Comparison of ENCODE assay signal across 8 cellular contexts in the genomic region with DNA sequence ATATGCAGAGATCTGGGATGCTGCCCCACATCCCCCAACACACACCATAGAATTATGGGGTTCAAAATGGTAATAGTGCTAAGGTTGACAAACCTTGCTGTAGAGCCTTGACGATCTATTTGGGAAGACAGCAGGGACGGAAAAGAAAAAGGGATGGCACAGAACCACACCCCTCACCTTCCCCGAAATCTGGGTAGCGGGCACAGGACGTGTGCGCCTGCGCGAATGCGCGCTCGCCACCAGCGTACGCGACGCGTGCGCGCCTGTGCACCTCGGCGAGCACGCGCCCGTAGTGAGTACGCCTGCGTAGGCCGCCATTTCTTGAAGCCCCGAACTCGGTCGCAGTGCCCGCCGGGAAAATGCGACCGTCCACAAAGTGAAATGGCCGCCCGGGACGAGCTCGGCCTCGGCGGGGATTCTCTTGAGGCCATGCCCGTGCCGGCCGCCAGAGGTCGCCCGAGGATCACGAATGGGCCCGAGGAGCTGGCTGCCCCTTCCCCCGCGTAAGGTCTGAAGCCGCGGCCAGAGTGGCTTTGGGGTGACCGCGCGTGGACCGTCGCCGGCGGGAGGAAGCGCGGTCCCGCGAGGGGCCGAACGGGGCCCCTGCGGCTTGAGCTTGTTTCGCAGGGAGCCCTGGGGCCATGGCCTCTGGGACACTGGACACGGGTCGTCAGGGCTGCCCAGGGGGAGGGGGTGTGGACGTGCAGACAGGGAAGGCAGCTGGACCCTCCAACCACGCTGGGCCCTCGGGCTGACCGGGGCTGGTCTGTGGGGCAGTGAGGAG. TPM values are rescaled to one million over a fixed set of nuclear protein-coding genes. Genes with fewer than 3 reads are reported as not detected.
DNase-seq lines count a peak whose midpoint lies in the region; ATAC-seq and TF ChIP-seq lines count a peak whose summit lies in the region.

No MANE protein-coding gene starts in this region.

- no peaks in the 10 kb centered on the region for H3K27me3 Mint-ChIP-seq in activated naive CD4-positive, alpha-beta T cell treated with anti-CD3 and anti-CD28 coated beads, Interleukin-2, amount 50 U/mL, for 24 hours

- H3K27ac ChIP-seq in temporal lobe (ENCODE audit: low read depth, low read length) = peak overlapping the region; percentile 88

- ATAC-seq in HG02571 (IDR thresholded peaks at IDR 0.05; ENCODE audit: unreplicated experiment) = peak; percentile 87

- peaks cover 10% of the 10 kb centered on the region for H3K4me1 Mint-ChIP-seq in activated naive CD4-positive, alpha-beta T cell treated with anti-CD3 and anti-CD28 coated beads, Interleukin-2, amount 50 U/mL, for 24 hours

- peak overlapping the region; percentile 88 for H3K27ac Mint-ChIP-seq in activated naive CD4-positive, alpha-beta T cell treated with anti-CD3 and anti-CD28 coated beads, Interleukin-2, amount 50 U/mL, for 24 hours

- peak overlapping the region; percentile 87 for H3K4me3 Mint-ChIP-seq in activated naive CD4-positive, alpha-beta T cell treated with anti-CD3 and anti-CD28 coated beads, Interleukin-2, amount 50 U/mL, for 24 hours

- peaks cover 3% of the 10 kb centered on the region for H3K36me3 Mint-ChIP-seq in activated naive CD4-positive, alpha-beta T cell treated with anti-CD3 and anti-CD28 coated beads, Interleukin-2, amount 50 U/mL, for 24 hours

- TF ChIP-seq CTCF in GM10266 (IDR thresholded peaks at IDR 0.05; ENCODE audit: control insufficient read depth, insufficient read depth, low read depth, missing control alignments) = peak; percentile 82

- DNase-seq in GM10266 (ENCODE audit: extremely low spot score) (peak; percentile 87), NAMALWA (ENCODE audit: low spot score) (peak; percentile 92), SK-N-DZ (ENCODE audit: low spot score) (peak; percentile 90), globus pallidus (ENCODE audit: low spot score) (peak; percentile 85), occipital lobe (lab: John Stamatoyannopoulos, UW) (peak; percentile 68)

- H3K9me3 Mint-ChIP-seq in activated naive CD4-positive, alpha-beta T cell treated with anti-CD3 and anti-CD28 coated beads, Interleukin-2, amount 50 U/mL, for 24 hours = no peaks in the 10 kb centered on the region

RNA-seq across cellular contexts. Expression of a gene that starts 43.7 kb away (rescaled TPM):
- polyA plus RNA-seq in SK-N-DZ (2014; cell fraction: cytosol; rRNA removed) = 0.63 and 0.73 TPM in 2 replicates
- polyA plus RNA-seq in SK-N-DZ (2014; cell fraction: nucleus; rRNA removed) = 0.29 and 0.59 TPM in 2 replicates
- 2.3 TPM for total RNA-seq in occipital lobe
- total RNA-seq in temporal lobe = 2.5 TPM

RNA-seq across cellular contexts. Expression of a gene that starts 52.4 kb away (rescaled TPM):
- not detected in 2 replicates for polyA plus RNA-seq in SK-N-DZ (2014; cell fraction: cytosol; rRNA removed)
- not detected in 2 replicates for polyA plus RNA-seq in SK-N-DZ (2014; cell fraction: nucleus; rRNA removed)
- total RNA-seq in occipital lobe (3.0 TPM), temporal lobe (3.0 TPM)

Comparison
In these comparisons a context has a peak if more than half of its experiments do, and no peak if none do; other contexts are left out.
1. Peak in every context shown above with its lines: DNase-seq, ATAC-seq and H3K27ac ChIP-seq.